ENCODE assay signal across 2 cellular contexts in the genomic region with DNA sequence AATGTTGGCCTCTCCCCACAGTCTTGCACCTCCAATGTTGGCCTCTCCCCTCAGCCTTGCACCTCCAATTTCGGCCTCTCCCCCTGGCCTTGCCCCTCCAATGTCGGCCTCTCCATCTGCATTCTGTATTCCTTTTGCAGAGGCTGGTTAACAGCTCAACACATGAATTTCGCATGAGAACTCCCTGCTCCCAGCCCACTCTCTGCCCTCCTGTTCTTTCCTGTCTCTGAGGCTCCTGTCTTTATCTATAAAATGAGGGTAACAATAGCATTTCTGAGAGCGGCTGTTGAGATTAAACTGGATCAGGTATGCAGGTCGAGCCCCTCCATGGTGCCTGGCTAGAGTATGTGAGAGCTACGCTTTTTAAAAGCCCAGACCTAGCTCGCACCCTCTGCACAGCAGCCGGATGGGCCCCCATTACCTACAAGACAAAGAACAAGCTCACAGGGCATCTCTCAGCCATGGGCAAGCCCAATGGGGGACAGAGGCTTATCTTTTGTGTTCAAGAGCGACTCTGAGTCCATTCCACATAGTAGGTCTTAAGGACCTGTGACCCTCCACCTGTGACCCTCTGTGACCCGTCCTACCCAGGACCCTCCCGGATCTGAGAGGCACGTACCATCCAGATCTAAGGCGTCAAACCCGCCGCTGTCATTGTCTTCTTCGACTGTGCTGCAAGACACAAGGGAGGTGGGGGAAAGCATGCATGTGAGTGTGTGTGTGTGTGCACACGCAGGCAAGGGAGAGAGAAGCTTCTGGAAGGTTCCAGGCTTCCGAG.
TF ChIP-seq lines count a peak whose summit lies in the region.

No MANE protein-coding gene starts in this region.

TF ChIP-seq in SK-N-SH, 30 proteins besides CTCF, POLR2A, EP300 and RAD21:
- TF ChIP-seq NFIC (IDR thresholded peaks at IDR 0.05; ENCODE audit: borderline replicate concordance) (no peak), RXRA (IDR thresholded peaks at IDR 0.05; ENCODE audit: borderline replicate concordance, low read depth) (no peak), GABPA (IDR thresholded peaks at IDR 0.05; ENCODE audit: low read depth) (no peak), TEAD4 (IDR thresholded peaks at IDR 0.05; ENCODE audit: borderline replicate concordance, insufficient read depth) (no peak), SIN3A (IDR thresholded peaks at IDR 0.05; ENCODE audit: borderline replicate concordance, low read depth, low read length) (no peak), SMC3 (IDR thresholded peaks at IDR 0.05; ENCODE audit: low read depth, low read length) (no peak), RCOR1 (IDR thresholded peaks at IDR 0.05; ENCODE audit: low read length) (no peak), TAF1 (IDR thresholded peaks at IDR 0.05; ENCODE audit: borderline replicate concordance, low read depth, low read length) (no peak), TCF12 (IDR thresholded peaks at IDR 0.05) (no peak), ELF1 (IDR thresholded peaks at IDR 0.05) (no peak), REST (IDR thresholded peaks at IDR 0.05; ENCODE audit: low read depth, low read length) (no peak), MEF2A (IDR thresholded peaks at IDR 0.05; ENCODE audit: borderline replicate concordance, low read depth) (no peak), POLR2AphosphoS5 (IDR thresholded peaks at IDR 0.05; ENCODE audit: low read depth, low read length) (no peak), IRF3 (IDR thresholded peaks at IDR 0.05; ENCODE audit: low read depth, low read length) (no peak), RFX5 (IDR thresholded peaks at IDR 0.05; ENCODE audit: low read length) (no peak)
- TF ChIP-seq, protein P1, sequence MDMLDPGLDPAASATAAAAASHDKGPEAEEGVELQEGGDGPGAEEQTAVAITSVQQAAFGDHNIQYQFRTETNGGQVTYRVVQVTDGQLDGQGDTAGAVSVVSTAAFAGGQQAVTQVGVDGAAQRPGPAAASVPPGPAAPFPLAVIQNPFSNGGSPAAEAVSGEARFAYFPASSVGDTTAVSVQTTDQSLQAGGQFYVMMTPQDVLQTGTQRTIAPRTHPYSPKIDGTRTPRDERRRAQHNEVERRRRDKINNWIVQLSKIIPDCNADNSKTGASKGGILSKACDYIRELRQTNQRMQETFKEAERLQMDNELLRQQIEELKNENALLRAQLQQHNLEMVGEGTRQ (IDR thresholded peaks at IDR 0.05; ENCODE audit: borderline replicate concordance, low read depth, low read length) = no peak
- TF ChIP-seq, protein P2, sequence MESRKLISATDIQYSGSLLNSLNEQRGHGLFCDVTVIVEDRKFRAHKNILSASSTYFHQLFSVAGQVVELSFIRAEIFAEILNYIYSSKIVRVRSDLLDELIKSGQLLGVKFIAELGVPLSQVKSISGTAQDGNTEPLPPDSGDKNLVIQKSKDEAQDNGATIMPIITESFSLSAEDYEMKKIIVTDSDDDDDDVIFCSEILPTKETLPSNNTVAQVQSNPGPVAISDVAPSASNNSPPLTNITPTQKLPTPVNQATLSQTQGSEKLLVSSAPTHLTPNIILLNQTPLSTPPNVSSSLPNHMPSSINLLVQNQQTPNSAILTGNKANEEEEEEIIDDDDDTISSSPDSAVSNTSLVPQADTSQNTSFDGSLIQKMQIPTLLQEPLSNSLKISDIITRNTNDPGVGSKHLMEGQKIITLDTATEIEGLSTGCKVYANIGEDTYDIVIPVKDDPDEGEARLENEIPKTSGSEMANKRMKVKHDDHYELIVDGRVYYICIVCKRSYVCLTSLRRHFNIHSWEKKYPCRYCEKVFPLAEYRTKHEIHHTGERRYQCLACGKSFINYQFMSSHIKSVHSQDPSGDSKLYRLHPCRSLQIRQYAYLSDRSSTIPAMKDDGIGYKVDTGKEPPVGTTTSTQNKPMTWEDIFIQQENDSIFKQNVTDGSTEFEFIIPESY (IDR thresholded peaks at IDR 0.05; ENCODE audit: borderline replicate concordance, low read depth) = no peak

TF ChIP-seq in SK-N-SH treated with all-trans-retinoic acid at 6 μM for 48 hours, 23 proteins besides CTCF, POLR2A, EP300 and RAD21:
- TF ChIP-seq ZNF70 (CRISPR knock-in tag; IDR thresholded peaks at IDR 0.05) = no peak
- TF ChIP-seq CREB5 (CRISPR knock-in tag; IDR thresholded peaks at IDR 0.05; ENCODE audit: low read depth) = no peak
- TF ChIP-seq TOX (CRISPR knock-in tag; IDR thresholded peaks at IDR 0.05; ENCODE audit: borderline replicate concordance) = no peak
